31 cellular contexts compared by ENCODE assay signal in the genomic region with DNA sequence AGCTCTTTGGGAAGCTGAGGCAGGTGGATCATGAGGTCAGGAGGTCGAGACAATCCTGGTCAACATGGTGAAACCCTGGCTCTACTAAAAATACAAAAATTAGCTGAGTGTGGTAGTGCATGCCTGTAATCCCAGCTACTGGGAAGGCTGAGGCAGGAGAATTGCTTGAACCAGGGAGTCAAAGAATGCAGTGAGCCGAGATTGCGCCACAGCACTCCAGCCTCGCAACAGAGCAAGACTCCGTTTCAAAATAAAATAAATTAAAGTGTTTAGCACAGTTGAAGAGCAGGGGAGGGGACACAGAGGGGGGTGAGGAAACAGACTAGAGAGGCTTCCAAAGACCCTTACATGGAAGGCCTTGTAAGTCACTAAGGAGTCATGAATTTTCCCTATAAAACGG.
"Had no signal": no experiment of that assay in that cellular context is flagged by ENCODE, and none has a peak within 500 bp of the region (broad histone marks: within the 10 kb centered on the region; RNA-seq: fewer than 3 reads in every experiment).

No MANE protein-coding gene starts in this region.

- H3K27me3 ChIP-seq: adrenal gland, breast epithelium, colonic mucosa, gastroesophageal sphincter had no signal

- H3K36me3 ChIP-seq: adrenal gland, breast epithelium, cardiac muscle cell, colonic mucosa, esophagus squamous epithelium, gastroesophageal sphincter, heart right ventricle had no signal

- H3K4me3 ChIP-seq: adrenal gland, breast epithelium, cardiac muscle cell, colonic mucosa, esophagus squamous epithelium, gastroesophageal sphincter, heart right ventricle had no signal

- H3K27ac ChIP-seq: cardiac muscle cell, colonic mucosa, epithelial cell of prostate, esophagus squamous epithelium, gastroesophageal sphincter, heart right ventricle, VCaP had no signal

- DNase-seq: activated CD4-positive, alpha-beta T cell treated with anti-CD3 and anti-CD28 coated beads for 1 hour; activated CD4-positive, alpha-beta T cell treated with anti-CD3 and anti-CD28 coated beads for 4 hours; activated CD4-positive, alpha-beta T cell treated with anti-CD3 and anti-CD28 coated beads, Interleukin-2, amount 50 U/mL, for 1 hour; activated CD4-positive, alpha-beta T cell treated with anti-CD3 and anti-CD28 coated beads, Interleukin-2, amount 50 U/mL, for 48 hours; activated CD8-positive, alpha-beta memory T cell treated with anti-CD3 and anti-CD28 coated beads for 24 hours; activated CD8-positive, alpha-beta T cell treated with anti-CD3 and anti-CD28 coated beads for 36 hours; activated effector memory CD4-positive, alpha-beta T cell treated with Interleukin-2 at 50 U/mL for 16 hours; activated gamma-delta T cell treated with Interleukin-2 at 50 U/mL for 16 hours; activated naive CD4-positive, alpha-beta T cell treated with anti-CD3 and anti-CD28 coated beads, Interleukin-2, amount 50 U/mL, for 16 hours; activated naive CD4-positive, alpha-beta T cell treated with Interleukin-2 at 50 U/mL for 16 hours; activated T-cell treated with anti-CD3 and anti-CD28 coated beads, Interleukin-2, amount 50 U/mL, for 4 hours; adrenal gland; amygdala; aorta; central memory CD4-positive, alpha-beta T cell; cerebellar nuclear complex; colonic mucosa; effector CD8-positive, alpha-beta T cell; esophagus squamous epithelium; foreskin melanocyte; heart right ventricle; T-helper 1 cell; T-helper 17 cell; T1000 had no signal

- H3K9me3 ChIP-seq: adrenal gland, breast epithelium, colonic mucosa, esophagus squamous epithelium, gastroesophageal sphincter, heart right ventricle had no signal

- ATAC-seq: activated CD8-positive, alpha-beta T cell treated with anti-CD3 and anti-CD28 coated beads for 36 hours; activated T-cell treated with anti-CD3 and anti-CD28 coated beads, Interleukin-2, amount 50 U/mL, for 4 hours; activated T-helper 17 cell treated with anti-CD3 and anti-CD28 coated beads, Interleukin-2, amount 50 U/mL, for 72 hours; gastroesophageal sphincter; heart right ventricle; T-helper 17 cell; WTC11 had no signal

- H3K4me1 ChIP-seq: breast epithelium, colonic mucosa, esophagus squamous epithelium, gastroesophageal sphincter, heart right ventricle had no signal
